Comparison of ENCODE assay signal across 8 cellular contexts in genomic region chr3:136197159-136197715, GRCh38. TPM values are rescaled to one million over a fixed set of nuclear protein-coding genes. Genes with fewer than 3 reads are reported as not detected.
DNase-seq lines count a peak whose midpoint lies in the region; ATAC-seq and TF ChIP-seq lines count a peak whose summit lies in the region.

No MANE protein-coding gene starts in this region.

- H3K27me3 Mint-ChIP-seq in activated T-cell treated with anti-CD3 and anti-CD28 coated beads, Interleukin-2, amount 50 U/mL, for 4 hours (ENCODE audit: low read depth): peaks cover 2% of the 10 kb centered on the region
- H3K27me3 Mint-ChIP-seq in T-cell: no peaks in the 10 kb centered on the region

- POLR2A ChIA-PET in T-cell (lab: Charles Lee): interaction anchor here (0.6 to 1.8 kb wide), 16 partner anchors 14 to 727 kb away, joined by 3 to 9 read pairs (median 4); partner anchors contain the start of genes NCK1 (in 2 of the 2) and STAG1 (in 1 of the 2)

- no peaks in the 10 kb centered on the region for H3K9me3 Mint-ChIP-seq in activated T-cell treated with anti-CD3 and anti-CD28 coated beads, Interleukin-2, amount 50 U/mL, for 4 hours
- H3K9me3 Mint-ChIP-seq in T-cell: no peaks in the 10 kb centered on the region

- DNase-seq in activated T-cell treated with anti-CD3 and anti-CD28 coated beads, Interleukin-2, amount 50 U/mL, for 4 hours: no peak
- DNase-seq in activated T-cell treated with anti-CD3 and anti-CD28 coated beads for 4 hours (no peak), T-cell (no peak), fibroblast of the aortic adventitia (ENCODE audit: low read depth) (no peak), retinal pigment epithelial cell (ENCODE audit: low read depth) (no peak), NCI-H446 (lab: John Stamatoyannopoulos, UW) (no peak), NCI-H774 (lab: John Stamatoyannopoulos, UW) (no peak)

- peak overlapping the region; percentile 98 to 100 for H3K27ac Mint-ChIP-seq in T-cell

- no peak for TF ChIP-seq CTCF in fibroblast of the aortic adventitia (IDR thresholded peaks at IDR 0.05; ENCODE audit: insufficient read depth, low read length)
- no peak for TF ChIP-seq CTCF in retinal pigment epithelial cell (conservative IDR thresholded peaks at IDR 0.05; ENCODE audit: low read depth, low read length)

- peaks cover 8% of the 10 kb centered on the region for H3K36me3 Mint-ChIP-seq in activated T-cell treated with anti-CD3 and anti-CD28 coated beads, Interleukin-2, amount 50 U/mL, for 4 hours (ENCODE audit: insufficient read depth)
- peaks cover 14% of the 10 kb centered on the region for H3K36me3 Mint-ChIP-seq in T-cell

- no peak for ATAC-seq in activated T-cell treated with anti-CD3 and anti-CD28 coated beads, Interleukin-2, amount 50 U/mL, for 4 hours
- ATAC-seq in T-cell (replicated peaks in 1 of 4) (peak in 2 of 4 experiments; percentile 3 to 14), HG03520 (IDR thresholded peaks at IDR 0.05; ENCODE audit: unreplicated experiment) (no peak)

- peak overlapping the region; percentile 99 for H3K4me3 Mint-ChIP-seq in activated T-cell treated with anti-CD3 and anti-CD28 coated beads, Interleukin-2, amount 50 U/mL, for 4 hours
- peak overlapping the region; percentile 88 to 99 (median 94) for H3K4me3 Mint-ChIP-seq in T-cell

- CTCF ChIA-PET in T-cell (lab: Charles Lee): interaction anchor here (0.5 to 4.6 kb wide), 17 partner anchors 11 to 817 kb away, joined by 3 to 31 read pairs (median 4); partner anchors contain the start of genes NCK1 (in 1 of the 2) and STAG1 (in 1 of the 2)

- H3K4me1 Mint-ChIP-seq in activated T-cell treated with anti-CD3 and anti-CD28 coated beads, Interleukin-2, amount 50 U/mL, for 4 hours (ENCODE audit: low read depth): peaks cover 26% of the 10 kb centered on the region
- H3K4me1 Mint-ChIP-seq in T-cell: peaks cover 25 to 46% (median 27%) of the 10 kb centered on the region in 3 donors

- H3K4me3 ChIP-seq in fibroblast of the aortic adventitia (ENCODE audit: low read depth, low read length) (peak overlapping the region; percentile 95), retinal pigment epithelial cell (ENCODE audit: low read length) (peak overlapping the region; percentile 98)

RNA-seq across cellular contexts. Expression of gene MSL2, which starts 1.1 kb away (rescaled TPM):
- total RNA-seq in activated T-cell treated with anti-CD3 and anti-CD28 coated beads, Interleukin-2, amount 50 U/mL, for 4 hours: 10 to 100 TPM; 42.8 to 47.2 (median 46.8) TPM
- 100 to 1,000 TPM in 2 of 5 donors, 10 to 100 TPM in 3; 90.5 to 111 (median 98.4) TPM for total RNA-seq in T-cell
- 27.3 and 46.7 TPM in 2 replicates for total RNA-seq in fibroblast of the aortic adventitia (ENCODE audit: low replicate concordance)

RNA-seq across cellular contexts. Expression of gene PCCB, which starts 52.9 kb away (rescaled TPM):
- total RNA-seq in activated T-cell treated with anti-CD3 and anti-CD28 coated beads, Interleukin-2, amount 50 U/mL, for 4 hours: 10 to 100 TPM; 31.2 to 40.5 (median 38.5) TPM
- total RNA-seq in T-cell: 10 to 100 TPM; 13.8 to 19.3 (median 16.1) TPM
- total RNA-seq in fibroblast of the aortic adventitia (ENCODE audit: low replicate concordance): 37.2 and 131 TPM in 2 replicates
